20 cellular contexts compared by ENCODE assay signal in the genomic region with DNA sequence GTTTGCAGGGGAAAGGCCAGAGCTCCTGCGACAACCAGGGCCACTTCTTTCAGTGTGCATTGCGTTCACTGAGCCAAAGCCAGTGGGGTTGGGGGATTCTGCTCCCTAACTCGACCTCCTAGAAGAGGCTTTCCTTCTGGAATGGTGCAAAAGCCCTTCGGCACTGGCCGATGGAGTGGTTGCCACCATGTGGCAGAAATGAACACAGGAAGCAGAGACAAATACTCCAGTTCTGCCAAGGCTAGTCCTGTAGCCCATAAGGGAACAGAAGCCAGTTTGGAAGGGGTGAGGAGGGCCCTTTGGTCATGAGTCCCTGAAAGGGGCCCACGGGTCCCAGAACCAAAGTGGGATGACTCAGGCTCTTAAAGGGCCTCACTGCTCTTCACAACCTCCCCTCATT. TPM values are rescaled to one million over a fixed set of nuclear protein-coding genes. Genes with fewer than 3 reads are reported as not detected.
DNase-seq lines count a peak whose midpoint lies in the region; ATAC-seq and TF ChIP-seq lines count a peak whose summit lies in the region.
"Had no signal": no experiment of that assay in that cellular context is flagged by ENCODE, and none has a peak within 500 bp of the region (broad histone marks: within the 10 kb centered on the region; RNA-seq: fewer than 3 reads in every experiment).

No MANE protein-coding gene starts in this region.

- H4K20me1 ChIP-seq in HCT116 (ENCODE audit: insufficient read depth), result no peaks in the 10 kb centered on the region

- H3K4me3 ChIP-seq in HCT116 (replicated peaks in 1 of 2; ENCODE audit: low read depth in 1 of 2, low read length in 2 of 2) (no peak overlapping the region), choroid plexus epithelial cell (ENCODE audit: low read depth, low read length) (no peak overlapping the region), left lung (no peak overlapping the region)
- H3K4me3 ChIP-seq: K562, Peyer's patch, SK-N-MC had no signal

- no peaks in the 10 kb centered on the region for H3K9me2 ChIP-seq in HCT116 (ENCODE audit: insufficient read depth)

- CTCF ChIA-PET in HCT116 (lab: Charles Lee), result interaction anchor here (1.1 kb wide), 1 partner anchor 91 kb away, joined by 4 read pairs; no protein-coding TSS in a partner anchor

- H2AFZ ChIP-seq in HCT116 (ENCODE audit: low read depth, low read length, poor library complexity, severe bottlenecking), result peak overlapping the region; percentile 2

- TF ChIP-seq CTCF in HCT116 (IDR thresholded peaks at IDR 0.05 in 2 of 3, conservative IDR thresholded peaks at IDR 0.05 in 1 of 3; ENCODE audit: borderline replicate concordance in 1 of 3, insufficient read depth in 1 of 3, low read depth in 2 of 3, low read length in 2 of 3) (peak; percentile 30 to 59 (median 55); a peak in 5 of 6 replicates), choroid plexus epithelial cell (conservative IDR thresholded peaks at IDR 0.05; ENCODE audit: low read depth, low read length) (peak; percentile 24), left lung (IDR thresholded peaks at IDR 0.05) (no peak)

- intact Hi-C loops in HCT116 (cut with micrococcal nuclease), result no loop called here
- intact Hi-C loops in left lung (cut with DNase I), result no loop called here
- intact Hi-C loops in sciatic nerve (cut with DNase I), result no loop called here

- H3K4me1 ChIP-seq in HCT116 (ENCODE audit: control insufficient read depth in 1 of 2, insufficient read depth in 2 of 2, low read length in 2 of 2) (peaks cover 12 to 37% of the 10 kb centered on the region in 2 experiments; a peak in 3 of 4 replicates), left lung (no peaks in the 10 kb centered on the region)
- H3K4me1 ChIP-seq: Peyer's patch had no signal

- no peaks in the 10 kb centered on the region for H3K79me2 ChIP-seq in HCT116 (ENCODE audit: insufficient read depth, low read length)

- no TSS peak for BruUV-seq in HCT116 (replicated peaks; lab: Mats Ljungman, UMichigan)

- DNase-seq in HCT116 (ENCODE audit: low read depth, low spot score) (no peak), choroid plexus epithelial cell (ENCODE audit: low read depth) (no peak), left lung (no peak), sciatic nerve (ENCODE audit: low spot score) (peak; percentile 38), NCI-H2107 treated with DMSO at 0.1 percent for 48 hours (lab: John Stamatoyannopoulos, UW; ENCODE audit: unreplicated experiment) (no peak), midbrain (lab: John Stamatoyannopoulos, UW) (no peak)
- no peak for DNase-seq in stimulated activated CD4-positive, alpha-beta T cell treated with anti-CD3 and anti-CD28 coated beads, Interleukin-2, amount 100 ng/mL, for 24 hours
- DNase-seq: C1 segment of cervical spinal cord; CD8-positive, alpha-beta memory T cell; DMS53; EL; H9; NCI-H1092 treated with DMSO at 0.1 percent for 48 hours; NCI-H2081; NCI-H510A; NCI-H748 treated with DMSO at 0.1 percent for 48 hours; NK-92 treated with Interleukin-12 subunit alpha and Interleukin-12 subunit beta, amount 100 ng/mL, for 24 hours; Peyer's patch had no signal

- H3K36me3 ChIP-seq in HCT116 (ENCODE audit: control insufficient read depth in 1 of 2, insufficient read depth in 2 of 2, low read length in 2 of 2) (no peaks in the 10 kb centered on the region), left lung (no peaks in the 10 kb centered on the region)
- H3K36me3 ChIP-seq: Peyer's patch had no signal

- ATAC-seq in HCT116, result peak; percentile 82
- peak; percentile 45 for ATAC-seq in left lung
- no peak for ATAC-seq in sciatic nerve
- ATAC-seq: K562 had no signal

- no peak for TF ChIP-seq POLR2A in HCT116 (IDR thresholded peaks at IDR 0.05; ENCODE audit: borderline replicate concordance, extremely low read depth, insufficient read depth, insufficient read length)

- H3K27ac ChIP-seq in HCT116 (ENCODE audit: low read depth, low read length), result peak overlapping the region; percentile 15; the same call in 1 of the 2 replicates
- no peak overlapping the region for H3K27ac ChIP-seq in left lung
- H3K27ac ChIP-seq: Peyer's patch, SK-N-MC had no signal

- no peak overlapping the region; the same call in 1 of the 2 replicates for H3K9ac ChIP-seq in HCT116 (ENCODE audit: low read length)

- no peaks in the 10 kb centered on the region for H3K27me3 ChIP-seq in HCT116 (ENCODE audit: insufficient read depth, low read length)
- no peaks in the 10 kb centered on the region for H3K27me3 ChIP-seq in left lung
- H3K27me3 ChIP-seq: Peyer's patch had no signal

- POLR2A ChIA-PET in HCT116 (lab: Charles Lee), result no interaction called here

- H3K4me2 ChIP-seq in HCT116 (ENCODE audit: low read length), result peak overlapping the region; percentile 2; the same call in 1 of the 2 replicates

- RAD21 ChIA-PET in HCT116 (lab: Charles Lee; ENCODE audit: low non-redundant PET in 1 of 2, low total read pairs in 2 of 2, uncharacterized antibody in 2 of 2, unreplicated experiment in 2 of 2), result no interaction called here

- H3K9me3 ChIP-seq in HCT116 (ENCODE audit: control insufficient read depth in 1 of 2, insufficient read depth in 1 of 2, low read depth in 1 of 2, low read length in 2 of 2) (no peaks in the 10 kb centered on the region), left lung (no peaks in the 10 kb centered on the region)
- H3K9me3 ChIP-seq: Peyer's patch had no signal

- peak; percentile 54 for TF ChIP-seq RAD21 in HCT116 (IDR thresholded peaks at IDR 0.05; ENCODE audit: low read depth)

TF ChIP-seq in HCT116, 20 proteins besides CTCF, POLR2A, EP300 and RAD21:
- no peak for TF ChIP-seq EZH2phosphoT487 (IDR thresholded peaks at IDR 0.05; ENCODE audit: borderline replicate concordance)
- TF ChIP-seq POLR2AphosphoS5 (IDR thresholded peaks at IDR 0.05; ENCODE audit: low read depth, low read length), result no peak
- TF ChIP-seq JUND (IDR thresholded peaks at IDR 0.05), result no peak
- TF ChIP-seq ZFX (IDR thresholded peaks at IDR 0.05), result no peak
- peak; percentile 37; the same call in 1 of the 2 replicates for TF ChIP-seq CBX3 (IDR thresholded peaks at IDR 0.05; ENCODE audit: low read depth)

RNA-seq across cellular contexts. Expression of gene ACSL5, which starts 29.7 kb away (rescaled TPM):
- total RNA-seq in HCT116 (2021; ENCODE audit: unreplicated experiment) (195 TPM), left lung (10 to 100 TPM; 68.0 to 82.5 TPM), sciatic nerve (11.3 TPM)
- 101 and 149 TPM in 2 replicates for polyA plus RNA-seq in HCT116 (2012)
- total RNA-seq: H9 had no signal

Comparison
In these comparisons a context has a peak if more than half of its experiments do, and no peak if none do; other contexts are left out.
1. CTCF ChIP-seq: peak in HCT116 (3 of 3) and choroid plexus epithelial cell (single experiment); none in left lung (0 of 2).